In the genomic region with DNA sequence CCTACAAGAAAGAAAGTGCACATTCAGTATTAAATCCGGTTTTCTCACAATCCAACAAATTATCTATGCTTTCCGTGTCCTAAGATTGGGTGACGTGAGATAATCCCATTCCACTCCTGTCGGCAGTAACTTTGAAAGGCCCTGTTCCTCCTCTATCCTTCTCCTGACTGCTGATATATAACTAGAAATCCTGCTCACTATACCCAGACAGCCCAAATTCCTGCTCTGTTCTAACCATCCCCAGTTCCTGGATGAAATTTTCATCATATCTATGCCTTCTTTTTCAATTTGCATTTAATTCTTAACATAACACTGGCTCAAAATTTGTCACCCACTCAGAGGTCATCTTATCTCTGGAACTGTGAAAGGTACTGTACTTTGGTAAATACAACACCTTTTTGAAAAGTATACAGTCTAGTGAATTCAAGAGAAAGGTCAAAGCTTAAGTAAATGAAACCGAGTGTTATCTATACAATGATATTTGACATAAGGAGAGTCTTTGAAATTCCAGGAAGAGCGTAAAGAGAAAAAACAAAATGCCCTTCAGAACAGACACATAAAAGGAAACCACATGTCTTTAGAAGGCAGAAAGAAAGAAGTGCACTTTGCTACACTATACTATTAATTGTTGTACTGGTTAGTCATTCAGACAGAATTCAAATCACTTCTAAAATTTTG, we compare ENCODE assay signal across 1 cellular context.
TF ChIP-seq lines count a peak whose summit lies in the region.

No MANE protein-coding gene starts in this region.

TF ChIP-seq in GM12878, 131 proteins besides CTCF, POLR2A, EP300 and RAD21 (continued from another document):
- TF ChIP-seq KLF5 (IDR thresholded peaks at IDR 0.05; ENCODE audit: partially characterized antibody): no peak
- no peak for TF ChIP-seq SMC3 (IDR thresholded peaks at IDR 0.05; ENCODE audit: borderline replicate concordance, low read length)
- TF ChIP-seq FOS (IDR thresholded peaks at IDR 0.05; ENCODE audit: borderline replicate concordance, extremely low read depth, insufficient read length): no peak
- no peak for TF ChIP-seq CBX5 (IDR thresholded peaks at IDR 0.05; ENCODE audit: low read depth)
- TF ChIP-seq ZNF384 (IDR thresholded peaks at IDR 0.05; ENCODE audit: borderline replicate concordance, low read depth, low read length): no peak
- no peak for TF ChIP-seq ZSCAN29 (IDR thresholded peaks at IDR 0.05)
